Comparison of ENCODE assay signal across 22 cellular contexts in genomic region chr22:21598302-21598701, GRCh38. TPM values are rescaled to one million over a fixed set of nuclear protein-coding genes. Genes with fewer than 3 reads are reported as not detected.
"Had no signal": no experiment of that assay in that cellular context is flagged by ENCODE, and none has a peak within 500 bp of the region (broad histone marks: within the 10 kb centered on the region; RNA-seq: fewer than 3 reads in every experiment).

No MANE protein-coding gene starts in this region.

- H3K27ac ChIP-seq: brain microvascular endothelial cell, KMS-11, VCaP had no signal

- ATAC-seq: activated CD8-positive, alpha-beta memory T cell treated with anti-CD3 and anti-CD28 coated beads, Interleukin-2, amount 10 ng/mL, durations not matched to agents 7 days and 5 days; activated naive CD4-positive, alpha-beta T cell treated with anti-CD3 and anti-CD28 coated beads, Interleukin-2, amount 50 U/mL, for 72 hours; T-helper 17 cell had no signal

- H3K4me3 ChIP-seq: cardiac muscle cell had no signal

- H3K27me3 Mint-ChIP-seq: activated CD8-positive, alpha-beta memory T cell treated with anti-CD3 and anti-CD28 coated beads, Interleukin-2, amount 10 ng/mL, durations not matched to agents 7 days and 5 days; IgD-negative memory B cell; T-helper 17 cell had no signal

- H3K9ac ChIP-seq: KMS-11 had no signal

- H3K27ac Mint-ChIP-seq: activated CD8-positive, alpha-beta memory T cell treated with anti-CD3 and anti-CD28 coated beads, Interleukin-2, amount 10 ng/mL, durations not matched to agents 7 days and 5 days had no signal

- H3K9me3 Mint-ChIP-seq: activated naive CD4-positive, alpha-beta T cell treated with anti-CD3 and anti-CD28 coated beads, Interleukin-2, amount 50 U/mL, for 72 hours; IgD-negative memory B cell had no signal

- DNase-seq: activated CD4-positive, alpha-beta T cell treated with anti-CD3 and anti-CD28 coated beads, Interleukin-2, amount 50 U/mL, for 1 hour; activated CD4-positive, CD25-positive, alpha-beta regulatory T cell; activated CD8-positive, alpha-beta memory T cell treated with anti-CD3 and anti-CD28 coated beads, Interleukin-2, amount 10 ng/mL, durations not matched to agents 7 days and 5 days; brain microvascular endothelial cell; cerebellar nuclear complex; NCI-H1092; NCI-H1417; NCI-H1930; NCI-H2107; NCI-H2171 treated with DMSO at 0.1 percent for 48 hours; NCI-H226; NCI-H526; NCI-H82; SIG-M5; T-helper 17 cell had no signal

- H3K4me3 Mint-ChIP-seq: activated CD8-positive, alpha-beta memory T cell treated with anti-CD3 and anti-CD28 coated beads, Interleukin-2, amount 10 ng/mL, durations not matched to agents 7 days and 5 days; T-helper 17 cell had no signal

- H3K27me3 ChIP-seq: brain microvascular endothelial cell, cardiac muscle cell had no signal

RNA-seq across cellular contexts. Expression of gene CCDC116, which starts 34.3 kb away (rescaled TPM):
- total RNA-seq: NCI-H460 had no signal

RNA-seq across cellular contexts. Expression of gene RIMBP3C, which starts 47.0 kb away (rescaled TPM):
- total RNA-seq: RPMI7951 had no signal
